Comparison of ENCODE assay signal across 8 cellular contexts in genomic region chr16:69150146-69150865, GRCh38. TPM values are rescaled to one million over a fixed set of nuclear protein-coding genes. Genes with fewer than 3 reads are reported as not detected.
DNase-seq lines count a peak whose midpoint lies in the region; ATAC-seq and TF ChIP-seq lines count a peak whose summit lies in the region.

No MANE protein-coding gene starts in this region.

- H3K27ac ChIP-seq in liver (ENCODE audit: low read depth in 1 of 2, low read length in 2 of 2): no peak overlapping the region

- peak; percentile 59 for DNase-seq in 8988T
- DNase-seq in GM03348 (ENCODE audit: low spot score): peak; percentile 79
- peak; percentile 14 for DNase-seq in NCI-H1436 treated with DMSO at 0.1 percent for 48 hours (lab: John Stamatoyannopoulos, UW)
- peak; percentile 37 for DNase-seq in T-helper 9 cell
- DNase-seq in dedifferentiated amniotic fluid mesenchymal stem cell (ENCODE audit: extremely low spot score): peak; percentile 79
- DNase-seq in stimulated activated naive CD8-positive, alpha-beta T cell treated with anti-CD3 and anti-CD28 coated beads, Interleukin-15, amount 100 ng/mL, for 72 hours: peak; percentile 33 to 34

- peak overlapping the region in 1 of 2 donors; percentile 30 for H3K27ac Mint-ChIP-seq in stimulated activated naive CD8-positive, alpha-beta T cell treated with anti-CD3 and anti-CD28 coated beads, Interleukin-15, amount 100 ng/mL, for 72 hours

- H3K27me3 Mint-ChIP-seq in stimulated activated naive CD8-positive, alpha-beta T cell treated with anti-CD3 and anti-CD28 coated beads, Interleukin-15, amount 100 ng/mL, for 72 hours: no peaks in the 10 kb centered on the region

- WGBS in liver: 73% methylated on average over 16 of the region's 16 CpGs

- H3K4me3 ChIP-seq in liver (ENCODE audit: low read depth in 1 of 3, low read length in 3 of 3): no peak overlapping the region

- H3K4me1 ChIP-seq in liver (ENCODE audit: control insufficient read depth in 4 of 4, insufficient read depth in 4 of 4, low read length in 3 of 4): no peaks in the 10 kb centered on the region

- H3K4me3 Mint-ChIP-seq in stimulated activated naive CD8-positive, alpha-beta T cell treated with anti-CD3 and anti-CD28 coated beads, Interleukin-15, amount 100 ng/mL, for 72 hours: no peak overlapping the region

- no peaks in the 10 kb centered on the region for H3K9me3 ChIP-seq in liver (ENCODE audit: control insufficient read depth in 4 of 4, low read length in 3 of 4)

- peaks cover 7 to 48% (median 22%) of the 10 kb centered on the region in 4 donors for H3K36me3 ChIP-seq in liver (ENCODE audit: control insufficient read depth in 4 of 4, insufficient read depth in 3 of 4, low read depth in 1 of 4, low read length in 3 of 4)

- no peaks in the 10 kb centered on the region for H3K4me1 Mint-ChIP-seq in stimulated activated naive CD8-positive, alpha-beta T cell treated with anti-CD3 and anti-CD28 coated beads, Interleukin-15, amount 100 ng/mL, for 72 hours

- peak; percentile 88 to 92 for TF ChIP-seq RAD21 in liver (IDR thresholded peaks at IDR 0.05)

- no peaks in the 10 kb centered on the region for H3K9me3 Mint-ChIP-seq in stimulated activated naive CD8-positive, alpha-beta T cell treated with anti-CD3 and anti-CD28 coated beads, Interleukin-15, amount 100 ng/mL, for 72 hours

- H3K27me3 ChIP-seq in liver (ENCODE audit: control insufficient read depth in 4 of 4, insufficient read depth in 4 of 4, low read length in 3 of 4): no peaks in the 10 kb centered on the region

- H3K9ac ChIP-seq in liver (ENCODE audit: low read depth in 1 of 2, low read length in 2 of 2): no peak overlapping the region

- peak; percentile 66 for TF ChIP-seq CTCF in liver (IDR thresholded peaks at IDR 0.05; ENCODE audit: low read depth, low read length, missing input control)

- peak; percentile 84 for ATAC-seq in stimulated activated naive CD8-positive, alpha-beta T cell treated with anti-CD3 and anti-CD28 coated beads, Interleukin-15, amount 100 ng/mL, for 72 hours
- no peak for ATAC-seq in GM18511 (IDR thresholded peaks at IDR 0.05; ENCODE audit: unreplicated experiment)

TF ChIP-seq in liver, 16 proteins besides CTCF, POLR2A, EP300 and RAD21:
- TF ChIP-seq, protein P1, sequence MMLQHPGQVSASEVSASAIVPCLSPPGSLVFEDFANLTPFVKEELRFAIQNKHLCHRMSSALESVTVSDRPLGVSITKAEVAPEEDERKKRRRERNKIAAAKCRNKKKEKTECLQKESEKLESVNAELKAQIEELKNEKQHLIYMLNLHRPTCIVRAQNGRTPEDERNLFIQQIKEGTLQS (IDR thresholded peaks at IDR 0.05): no peak
- no peak for TF ChIP-seq HNF4A (conservative IDR thresholded peaks at IDR 0.05)
- TF ChIP-seq, protein P2, sequence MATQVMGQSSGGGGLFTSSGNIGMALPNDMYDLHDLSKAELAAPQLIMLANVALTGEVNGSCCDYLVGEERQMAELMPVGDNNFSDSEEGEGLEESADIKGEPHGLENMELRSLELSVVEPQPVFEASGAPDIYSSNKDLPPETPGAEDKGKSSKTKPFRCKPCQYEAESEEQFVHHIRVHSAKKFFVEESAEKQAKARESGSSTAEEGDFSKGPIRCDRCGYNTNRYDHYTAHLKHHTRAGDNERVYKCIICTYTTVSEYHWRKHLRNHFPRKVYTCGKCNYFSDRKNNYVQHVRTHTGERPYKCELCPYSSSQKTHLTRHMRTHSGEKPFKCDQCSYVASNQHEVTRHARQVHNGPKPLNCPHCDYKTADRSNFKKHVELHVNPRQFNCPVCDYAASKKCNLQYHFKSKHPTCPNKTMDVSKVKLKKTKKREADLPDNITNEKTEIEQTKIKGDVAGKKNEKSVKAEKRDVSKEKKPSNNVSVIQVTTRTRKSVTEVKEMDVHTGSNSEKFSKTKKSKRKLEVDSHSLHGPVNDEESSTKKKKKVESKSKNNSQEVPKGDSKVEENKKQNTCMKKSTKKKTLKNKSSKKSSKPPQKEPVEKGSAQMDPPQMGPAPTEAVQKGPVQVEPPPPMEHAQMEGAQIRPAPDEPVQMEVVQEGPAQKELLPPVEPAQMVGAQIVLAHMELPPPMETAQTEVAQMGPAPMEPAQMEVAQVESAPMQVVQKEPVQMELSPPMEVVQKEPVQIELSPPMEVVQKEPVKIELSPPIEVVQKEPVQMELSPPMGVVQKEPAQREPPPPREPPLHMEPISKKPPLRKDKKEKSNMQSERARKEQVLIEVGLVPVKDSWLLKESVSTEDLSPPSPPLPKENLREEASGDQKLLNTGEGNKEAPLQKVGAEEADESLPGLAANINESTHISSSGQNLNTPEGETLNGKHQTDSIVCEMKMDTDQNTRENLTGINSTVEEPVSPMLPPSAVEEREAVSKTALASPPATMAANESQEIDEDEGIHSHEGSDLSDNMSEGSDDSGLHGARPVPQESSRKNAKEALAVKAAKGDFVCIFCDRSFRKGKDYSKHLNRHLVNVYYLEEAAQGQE (IDR thresholded peaks at IDR 0.05): no peak
- TF ChIP-seq FOXA2 (IDR thresholded peaks at IDR 0.05): no peak
- TF ChIP-seq, protein P3, sequence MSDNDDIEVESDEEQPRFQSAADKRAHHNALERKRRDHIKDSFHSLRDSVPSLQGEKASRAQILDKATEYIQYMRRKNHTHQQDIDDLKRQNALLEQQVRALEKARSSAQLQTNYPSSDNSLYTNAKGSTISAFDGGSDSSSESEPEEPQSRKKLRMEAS (IDR thresholded peaks at IDR 0.05): no peak
- no peak for TF ChIP-seq JUND (IDR thresholded peaks at IDR 0.05)
- no peak for TF ChIP-seq FOXA1 (IDR thresholded peaks at IDR 0.05)
- no peak for TF ChIP-seq TAF1 (conservative IDR thresholded peaks at IDR 0.05)
- no peak for TF ChIP-seq NR2F2 (IDR thresholded peaks at IDR 0.05)
- TF ChIP-seq HNF4G (IDR thresholded peaks at IDR 0.05): no peak
- TF ChIP-seq GABPA (IDR thresholded peaks at IDR 0.05 in 1 of 2, conservative IDR thresholded peaks at IDR 0.05 in 1 of 2): no peak
- no peak for TF ChIP-seq YY1 (IDR thresholded peaks at IDR 0.05)
- no peak for TF ChIP-seq RXRA (IDR thresholded peaks at IDR 0.05)
TF ChIP-seq in liver: peak in this region for 0.

RNA-seq across cellular contexts. Expression of gene UTP4, which starts 17.9 kb away (rescaled TPM):
- total RNA-seq in liver: 10 to 100 TPM; 11.3 to 13.8 TPM
- 10 to 100 TPM; 11.9 to 12.9 TPM for polyA plus RNA-seq in liver

RNA-seq across cellular contexts. Expression of gene CHTF8, which starts 17.9 kb away (rescaled TPM):
- total RNA-seq in liver: 10 to 100 TPM; 52.0 to 56.9 TPM
- 10 to 100 TPM; 15.2 to 51.1 TPM for polyA plus RNA-seq in liver

RNA-seq across cellular contexts. Expression of gene SNTB2, which starts 36.7 kb away (rescaled TPM):
- total RNA-seq in liver: 1 to 10 TPM; 5.6 to 7.8 TPM
- 1 to 10 TPM; 2.1 to 2.6 TPM for polyA plus RNA-seq in liver

RNA-seq across cellular contexts. Expression of gene HAS3, which starts 44.9 kb away (rescaled TPM):
- under 1 TPM; 0.09 to 0.75 TPM for total RNA-seq in liver
- polyA plus RNA-seq in liver: under 1 TPM; 0.19 to 0.32 TPM

Comparison
In these comparisons a context has a peak if more than half of its experiments do, and no peak if none do; other contexts are left out.
1. DNase-seq: peak in every context shown above with its lines; median percentile 79 in GM03348; 79 in dedifferentiated amniotic fluid mesenchymal stem cell; 59 in 8988T; 37 in T-helper 9 cell; 34 in stimulated activated naive CD8-positive, alpha-beta T cell treated with anti-CD3 and anti-CD28 coated beads, Interleukin-15, amount 100 ng/mL, for 72 hours; 14 in NCI-H1436 treated with DMSO at 0.1 percent for 48 hours.